8 cellular contexts compared by ENCODE assay signal in genomic region chr15:98785796-98786581, GRCh38.
DNase-seq lines count a peak whose midpoint lies in the region; ATAC-seq, FAIRE-seq and TF ChIP-seq lines count a peak whose summit lies in the region.

No MANE protein-coding gene starts in this region.

- no peaks in the 10 kb centered on the region for H3K9me3 Mint-ChIP-seq in activated CD8-positive, alpha-beta T cell treated with anti-CD3 and anti-CD28 coated beads for 36 hours
- no peaks in the 10 kb centered on the region for H3K9me3 Mint-ChIP-seq in activated CD8-positive, alpha-beta T cell treated with anti-CD3 and anti-CD28 coated beads, Interleukin-2, amount 10 ng/mL, durations not matched to agents 7 days and 5 days (ENCODE audit: insufficient read depth)
- H3K9me3 Mint-ChIP-seq in astrocyte (ENCODE audit: unreplicated experiment), result no peaks in the 10 kb centered on the region
- H3K9me3 Mint-ChIP-seq in stimulated activated effector memory CD8-positive, alpha-beta T cell treated with anti-CD3 and anti-CD28 coated beads, Interleukin-12 subunit alpha, Interleukin-12 subunit beta, amount 100 ng/mL, for 72 hours, result no peaks in the 10 kb centered on the region
- no peaks in the 10 kb centered on the region for H3K9me3 Mint-ChIP-seq in natural killer cell treated with Interleukin-12 subunit alpha and Interleukin-12 subunit beta and Interleukin-15 and Interleukin-18, amount 100 ng/mL, for 72 hours

- no peaks in the 10 kb centered on the region for H3K36me3 Mint-ChIP-seq in activated CD8-positive, alpha-beta T cell treated with anti-CD3 and anti-CD28 coated beads for 36 hours (ENCODE audit: low read depth)
- H3K36me3 Mint-ChIP-seq in activated CD8-positive, alpha-beta T cell treated with anti-CD3 and anti-CD28 coated beads, Interleukin-2, amount 10 ng/mL, durations not matched to agents 7 days and 5 days (ENCODE audit: low read depth), result no peaks in the 10 kb centered on the region
- H3K36me3 Mint-ChIP-seq in astrocyte (ENCODE audit: low read depth, unreplicated experiment), result peaks cover 2% of the 10 kb centered on the region
- no peaks in the 10 kb centered on the region for H3K36me3 Mint-ChIP-seq in stimulated activated effector memory CD8-positive, alpha-beta T cell treated with anti-CD3 and anti-CD28 coated beads, Interleukin-12 subunit alpha, Interleukin-12 subunit beta, amount 100 ng/mL, for 72 hours
- no peaks in the 10 kb centered on the region for H3K36me3 Mint-ChIP-seq in natural killer cell treated with Interleukin-12 subunit alpha and Interleukin-12 subunit beta and Interleukin-15 and Interleukin-18, amount 100 ng/mL, for 72 hours

- intact Hi-C loops in activated CD8-positive, alpha-beta T cell treated with anti-CD3 and anti-CD28 coated beads for 36 hours (cut with micrococcal nuclease), result loop anchor here (5.0 kb wide), 1 partner anchor 291 kb away; no protein-coding TSS in a partner anchor

- H3K27me3 ChIP-seq in astrocyte (ENCODE audit: insufficient read depth, low read length), result no peaks in the 10 kb centered on the region

- H2AFZ ChIP-seq in astrocyte (ENCODE audit: low read depth, low read length), result no peak overlapping the region

- POLR2A ChIA-PET in activated CD8-positive, alpha-beta T cell treated with anti-CD3 and anti-CD28 coated beads for 36 hours (lab: Charles Lee), result no interaction called here
- POLR2A ChIA-PET in activated CD8-positive, alpha-beta T cell treated with anti-CD3 and anti-CD28 coated beads, Interleukin-2, amount 10 ng/mL, durations not matched to agents 7 days and 5 days (lab: Charles Lee), result no interaction called here

- no peaks in the 10 kb centered on the region for H3K9me3 ChIP-seq in astrocyte (ENCODE audit: insufficient read depth, low read depth, low read length)

- no peak overlapping the region for H3K27ac ChIP-seq in astrocyte (ENCODE audit: low read depth, low read length)

- CTCF ChIA-PET in activated CD8-positive, alpha-beta T cell treated with anti-CD3 and anti-CD28 coated beads for 36 hours (lab: Charles Lee), result interaction anchor here (2.1 kb wide), 1 partner anchor 65 kb away, joined by 4 read pairs; no protein-coding TSS in a partner anchor
- CTCF ChIA-PET in activated CD8-positive, alpha-beta T cell treated with anti-CD3 and anti-CD28 coated beads, Interleukin-2, amount 10 ng/mL, durations not matched to agents 7 days and 5 days (lab: Charles Lee), result no interaction called here

- DNase-seq in activated CD8-positive, alpha-beta T cell treated with anti-CD3 and anti-CD28 coated beads for 36 hours, result peak; percentile 31
- DNase-seq in activated CD8-positive, alpha-beta T cell treated with anti-CD3 and anti-CD28 coated beads, Interleukin-2, amount 10 ng/mL, durations not matched to agents 7 days and 5 days, result no peak
- DNase-seq in astrocyte (ENCODE audit: low read depth) (no peak), HTR-8/SVneo (ENCODE audit: insufficient read length, low spot score) (no peak), midbrain (lab: John Stamatoyannopoulos, UW) (no peak)
- DNase-seq in stimulated activated effector memory CD8-positive, alpha-beta T cell treated with anti-CD3 and anti-CD28 coated beads, Interleukin-12 subunit alpha, Interleukin-12 subunit beta, amount 100 ng/mL, for 72 hours (ENCODE audit: low spot score in 2 of 2), result no peak
- DNase-seq in natural killer cell treated with Interleukin-12 subunit alpha and Interleukin-12 subunit beta and Interleukin-15 and Interleukin-18, amount 100 ng/mL, for 72 hours (ENCODE audit: low spot score), result no peak

- H3K4me3 Mint-ChIP-seq in activated CD8-positive, alpha-beta T cell treated with anti-CD3 and anti-CD28 coated beads for 36 hours, result no peak overlapping the region
- no peak overlapping the region for H3K4me3 Mint-ChIP-seq in activated CD8-positive, alpha-beta T cell treated with anti-CD3 and anti-CD28 coated beads, Interleukin-2, amount 10 ng/mL, durations not matched to agents 7 days and 5 days
- peak overlapping the region; percentile 36 for H3K4me3 Mint-ChIP-seq in astrocyte (ENCODE audit: unreplicated experiment)
- H3K4me3 Mint-ChIP-seq in stimulated activated effector memory CD8-positive, alpha-beta T cell treated with anti-CD3 and anti-CD28 coated beads, Interleukin-12 subunit alpha, Interleukin-12 subunit beta, amount 100 ng/mL, for 72 hours, result no peak overlapping the region
- no peak overlapping the region for H3K4me3 Mint-ChIP-seq in natural killer cell treated with Interleukin-12 subunit alpha and Interleukin-12 subunit beta and Interleukin-15 and Interleukin-18, amount 100 ng/mL, for 72 hours

- no peaks in the 10 kb centered on the region for H3K36me3 ChIP-seq in astrocyte (ENCODE audit: insufficient read depth, low read length)

- no peak for TF ChIP-seq CTCF in activated CD8-positive, alpha-beta T cell treated with anti-CD3 and anti-CD28 coated beads for 36 hours (IDR thresholded peaks at IDR 0.05)
- TF ChIP-seq CTCF in astrocyte (IDR thresholded peaks at IDR 0.05; ENCODE audit: insufficient read depth, low read depth, low read length), result no peak

- no peak overlapping the region for H3K9ac ChIP-seq in astrocyte (ENCODE audit: low read length)

- peaks cover 96% of the 10 kb centered on the region for H4K20me1 ChIP-seq in astrocyte (ENCODE audit: insufficient read depth, low read length)

- ATAC-seq in activated CD8-positive, alpha-beta T cell treated with anti-CD3 and anti-CD28 coated beads for 36 hours, result peak; percentile 78
- no peak for ATAC-seq in activated CD8-positive, alpha-beta T cell treated with anti-CD3 and anti-CD28 coated beads, Interleukin-2, amount 10 ng/mL, durations not matched to agents 7 days and 5 days
- ATAC-seq in HG03280 (IDR thresholded peaks at IDR 0.05; ENCODE audit: unreplicated experiment), result peak; percentile 59
- peak; percentile 67 for ATAC-seq in stimulated activated effector memory CD8-positive, alpha-beta T cell treated with anti-CD3 and anti-CD28 coated beads, Interleukin-12 subunit alpha, Interleukin-12 subunit beta, amount 100 ng/mL, for 72 hours
- ATAC-seq in natural killer cell treated with Interleukin-12 subunit alpha and Interleukin-12 subunit beta and Interleukin-15 and Interleukin-18, amount 100 ng/mL, for 72 hours, result no peak

- H3K79me2 ChIP-seq in astrocyte (ENCODE audit: insufficient read depth, low read length), result peaks cover 98% of the 10 kb centered on the region

- FAIRE-seq in astrocyte (lab: Jason Lieb, UNC) (no peak), HTR-8/SVneo (lab: Jason Lieb, UNC) (no peak)

- no peak overlapping the region for H3K27ac Mint-ChIP-seq in activated CD8-positive, alpha-beta T cell treated with anti-CD3 and anti-CD28 coated beads for 36 hours
- no peak overlapping the region for H3K27ac Mint-ChIP-seq in activated CD8-positive, alpha-beta T cell treated with anti-CD3 and anti-CD28 coated beads, Interleukin-2, amount 10 ng/mL, durations not matched to agents 7 days and 5 days
- peak overlapping the region; percentile 74 for H3K27ac Mint-ChIP-seq in astrocyte (ENCODE audit: unreplicated experiment)
- no peak overlapping the region for H3K27ac Mint-ChIP-seq in stimulated activated effector memory CD8-positive, alpha-beta T cell treated with anti-CD3 and anti-CD28 coated beads, Interleukin-12 subunit alpha, Interleukin-12 subunit beta, amount 100 ng/mL, for 72 hours
- no peak overlapping the region for H3K27ac Mint-ChIP-seq in natural killer cell treated with Interleukin-12 subunit alpha and Interleukin-12 subunit beta and Interleukin-15 and Interleukin-18, amount 100 ng/mL, for 72 hours

- peaks cover 43% of the 10 kb centered on the region for H3K4me1 Mint-ChIP-seq in activated CD8-positive, alpha-beta T cell treated with anti-CD3 and anti-CD28 coated beads for 36 hours (ENCODE audit: low read depth)
- peaks cover 7% of the 10 kb centered on the region for H3K4me1 Mint-ChIP-seq in activated CD8-positive, alpha-beta T cell treated with anti-CD3 and anti-CD28 coated beads, Interleukin-2, amount 10 ng/mL, durations not matched to agents 7 days and 5 days (ENCODE audit: low read depth)
- H3K4me1 Mint-ChIP-seq in astrocyte (ENCODE audit: low read depth, unreplicated experiment), result peaks cover 61% of the 10 kb centered on the region
- H3K4me1 Mint-ChIP-seq in stimulated activated effector memory CD8-positive, alpha-beta T cell treated with anti-CD3 and anti-CD28 coated beads, Interleukin-12 subunit alpha, Interleukin-12 subunit beta, amount 100 ng/mL, for 72 hours, result peaks cover 21% of the 10 kb centered on the region
- peaks cover 8 to 15% of the 10 kb centered on the region in 2 donors for H3K4me1 Mint-ChIP-seq in natural killer cell treated with Interleukin-12 subunit alpha and Interleukin-12 subunit beta and Interleukin-15 and Interleukin-18, amount 100 ng/mL, for 72 hours (ENCODE audit: low read depth in 2 of 2)

- peaks cover 22% of the 10 kb centered on the region for H3K4me1 ChIP-seq in astrocyte (ENCODE audit: insufficient read depth, low read length)

- H3K27me3 Mint-ChIP-seq in activated CD8-positive, alpha-beta T cell treated with anti-CD3 and anti-CD28 coated beads for 36 hours, result no peaks in the 10 kb centered on the region
- H3K27me3 Mint-ChIP-seq in activated CD8-positive, alpha-beta T cell treated with anti-CD3 and anti-CD28 coated beads, Interleukin-2, amount 10 ng/mL, durations not matched to agents 7 days and 5 days (ENCODE audit: low read depth), result no peaks in the 10 kb centered on the region
- no peaks in the 10 kb centered on the region for H3K27me3 Mint-ChIP-seq in astrocyte (ENCODE audit: low read depth, unreplicated experiment)
- H3K27me3 Mint-ChIP-seq in natural killer cell treated with Interleukin-12 subunit alpha and Interleukin-12 subunit beta and Interleukin-15 and Interleukin-18, amount 100 ng/mL, for 72 hours, result no peaks in the 10 kb centered on the region

- no peak overlapping the region for H3K4me3 ChIP-seq in astrocyte (ENCODE audit: insufficient read depth, low read depth, low read length)

- no peak overlapping the region for H3K4me2 ChIP-seq in astrocyte (ENCODE audit: low read length)

Comparison
In these comparisons a context has a peak if more than half of its experiments do, and no peak if none do; other contexts are left out.
1. ATAC-seq: peak in activated CD8-positive, alpha-beta T cell treated with anti-CD3 and anti-CD28 coated beads for 36 hours (single experiment), HG03280 (single experiment) and stimulated activated effector memory CD8-positive, alpha-beta T cell treated with anti-CD3 and anti-CD28 coated beads, Interleukin-12 subunit alpha, Interleukin-12 subunit beta, amount 100 ng/mL, for 72 hours (single experiment); none in activated CD8-positive, alpha-beta T cell treated with anti-CD3 and anti-CD28 coated beads, Interleukin-2, amount 10 ng/mL, durations not matched to agents 7 days and 5 days (single experiment) and natural killer cell treated with Interleukin-12 subunit alpha and Interleukin-12 subunit beta and Interleukin-15 and Interleukin-18, amount 100 ng/mL, for 72 hours (0 of 2).